ENCODE assay signal across 9 cellular contexts in genomic region chr2:26274058-26274613, GRCh38. TPM values are rescaled to one million over a fixed set of nuclear protein-coding genes. Genes with fewer than 3 reads are reported as not detected.
DNase-seq lines count a peak whose midpoint lies in the region; ATAC-seq and TF ChIP-seq lines count a peak whose summit lies in the region.
"Had no signal": no experiment of that assay in that cellular context is flagged by ENCODE, and none has a peak within 500 bp of the region (broad histone marks: within the 10 kb centered on the region; RNA-seq: fewer than 3 reads in every experiment).

No MANE protein-coding gene starts in this region.

- TF ChIP-seq RAD21 in liver (IDR thresholded peaks at IDR 0.05): peak; percentile 61 to 72

- H3K9ac ChIP-seq in liver (ENCODE audit: low read depth in 1 of 2, low read length in 2 of 2): peak overlapping the region in 1 of 2 donors; percentile 33

- H3K27ac ChIP-seq in liver (ENCODE audit: low read depth in 1 of 2, low read length in 2 of 2): peak overlapping the region; percentile 42 to 64

- no peaks in the 10 kb centered on the region for H3K27me3 ChIP-seq in liver (ENCODE audit: control insufficient read depth in 4 of 4, insufficient read depth in 4 of 4, low read length in 3 of 4)

- no peaks in the 10 kb centered on the region for H3K9me3 ChIP-seq in liver (ENCODE audit: control insufficient read depth in 4 of 4, low read length in 3 of 4)

- H3K4me3 Mint-ChIP-seq in stimulated activated naive CD8-positive, alpha-beta T cell treated with anti-CD3 and anti-CD28 coated beads, Interleukin-15, amount 100 ng/mL, for 72 hours: no peak overlapping the region
- H3K4me3 Mint-ChIP-seq in mesothelial cell of epicardium: no peak overlapping the region

- H3K27ac Mint-ChIP-seq in stimulated activated naive CD8-positive, alpha-beta T cell treated with anti-CD3 and anti-CD28 coated beads, Interleukin-15, amount 100 ng/mL, for 72 hours: no peak overlapping the region
- H3K27ac Mint-ChIP-seq in mesothelial cell of epicardium: no peak overlapping the region

- peaks cover 20% of the 10 kb centered on the region for H3K36me3 Mint-ChIP-seq in mesothelial cell of epicardium

- no peak overlapping the region for H3K4me3 ChIP-seq in liver (ENCODE audit: low read depth in 1 of 3, low read length in 3 of 3)

- TF ChIP-seq CTCF in liver (IDR thresholded peaks at IDR 0.05; ENCODE audit: low read depth, low read length, missing input control) (no peak), mesothelial cell of epicardium (IDR thresholded peaks at IDR 0.05; ENCODE audit: unreplicated experiment) (no peak)

- DNase-seq in NOMO-1 (lab: John Stamatoyannopoulos, UW; ENCODE audit: unreplicated experiment in 2 of 2): peak; percentile 2 to 6
- DNase-seq in NOMO-1 treated with dmso at 0.1 percent for 144 hours (lab: John Stamatoyannopoulos, UW; ENCODE audit: unreplicated experiment): no peak
- DNase-seq in brain pericyte (ENCODE audit: low read depth, low spot score): peak; percentile 59
- DNase-seq in inferior parietal cortex (ENCODE audit: extremely low spot score): no peak
- no peak for DNase-seq in stimulated activated naive CD8-positive, alpha-beta T cell treated with anti-CD3 and anti-CD28 coated beads, Interleukin-15, amount 100 ng/mL, for 72 hours
- no peak for DNase-seq in activated CD8-positive, alpha-beta memory T cell treated with anti-CD3 and anti-CD28 coated beads, Interleukin-2, amount 50 U/mL, for 48 hours
- DNase-seq in mesothelial cell of epicardium (ENCODE audit: low spot score in 2 of 2, unreplicated experiment in 2 of 2): no peak
- DNase-seq: mesendoderm had no signal

- no peaks in the 10 kb centered on the region for H3K9me3 Mint-ChIP-seq in stimulated activated naive CD8-positive, alpha-beta T cell treated with anti-CD3 and anti-CD28 coated beads, Interleukin-15, amount 100 ng/mL, for 72 hours
- no peaks in the 10 kb centered on the region for H3K9me3 Mint-ChIP-seq in mesothelial cell of epicardium

- no peak for ATAC-seq in stimulated activated naive CD8-positive, alpha-beta T cell treated with anti-CD3 and anti-CD28 coated beads, Interleukin-15, amount 100 ng/mL, for 72 hours

- peaks cover 1 to 25% (median 19%) of the 10 kb centered on the region in 4 donors for H3K36me3 ChIP-seq in liver (ENCODE audit: control insufficient read depth in 4 of 4, insufficient read depth in 3 of 4, low read depth in 1 of 4, low read length in 3 of 4)

- whole genome bisulfite sequencing in liver: 10% methylated on average over 5 of the region's 5 CpGs

- H3K27me3 Mint-ChIP-seq in stimulated activated naive CD8-positive, alpha-beta T cell treated with anti-CD3 and anti-CD28 coated beads, Interleukin-15, amount 100 ng/mL, for 72 hours: no peaks in the 10 kb centered on the region
- H3K27me3 Mint-ChIP-seq in mesothelial cell of epicardium (ENCODE audit: low read depth): no peaks in the 10 kb centered on the region

- peaks cover 11 to 29% (median 22%) of the 10 kb centered on the region in 4 donors for H3K4me1 ChIP-seq in liver (ENCODE audit: control insufficient read depth in 4 of 4, insufficient read depth in 4 of 4, low read length in 3 of 4)

- peaks cover 12% of the 10 kb centered on the region for H3K4me1 Mint-ChIP-seq in stimulated activated naive CD8-positive, alpha-beta T cell treated with anti-CD3 and anti-CD28 coated beads, Interleukin-15, amount 100 ng/mL, for 72 hours
- peaks cover 2% of the 10 kb centered on the region for H3K4me1 Mint-ChIP-seq in mesothelial cell of epicardium

TF ChIP-seq in liver, 16 proteins besides CTCF, POLR2A, EP300 and RAD21:
- TF ChIP-seq SP1 (IDR thresholded peaks at IDR 0.05) (peak; percentile 98), YY1 (IDR thresholded peaks at IDR 0.05) (peak; percentile 95), NR2F2 (IDR thresholded peaks at IDR 0.05) (peak; percentile 80), RXRA (IDR thresholded peaks at IDR 0.05) (peak; percentile 99), ZBTB33 (IDR thresholded peaks at IDR 0.05) (peak; percentile 95), ATF3 (IDR thresholded peaks at IDR 0.05) (peak; percentile 97), HNF4G (IDR thresholded peaks at IDR 0.05) (peak; percentile 57), FOXA2 (IDR thresholded peaks at IDR 0.05) (peak; percentile 86), EGR1 (IDR thresholded peaks at IDR 0.05; ENCODE audit: low read depth in 2 of 2) (peak; percentile 60 to 94), FOXA1 (IDR thresholded peaks at IDR 0.05) (peak; percentile 80), GABPA (IDR thresholded peaks at IDR 0.05 in 1 of 2, conservative IDR thresholded peaks at IDR 0.05 in 1 of 2) (peak in 1 of 2 donors; percentile 66), TAF1 (conservative IDR thresholded peaks at IDR 0.05) (peak; percentile 82), JUND (IDR thresholded peaks at IDR 0.05) (peak; percentile 99 to 100), HNF4A (conservative IDR thresholded peaks at IDR 0.05) (peak; percentile 87 to 93), REST (IDR thresholded peaks at IDR 0.05) (peak; percentile 90), MAX (IDR thresholded peaks at IDR 0.05) (peak; percentile 97)

RNA-seq across cellular contexts. Expression of gene HADHB, which starts 29.4 kb away (rescaled TPM):
- total RNA-seq in liver (100 to 1,000 TPM; 103 to 255 TPM), mesothelial cell of epicardium (79.4 to 85.5 TPM (median 83.2 TPM) in 3 replicates)
- 100 to 1,000 TPM; 266 to 284 TPM for polyA plus RNA-seq in liver

RNA-seq across cellular contexts. Expression of gene HADHA, which starts 29.7 kb away (rescaled TPM):
- 100 to 1,000 TPM; 101 to 276 TPM for total RNA-seq in liver
- 100 to 1,000 TPM; 126 to 191 TPM for polyA plus RNA-seq in liver
- 95.5 to 100 TPM (median 97.4 TPM) in 3 replicates for total RNA-seq in mesothelial cell of epicardium

Comparison
In these comparisons a context has a peak if more than half of its experiments do, and no peak if none do; other contexts are left out.
1. DNase-seq: peak in NOMO-1 (2 of 2) and brain pericyte (single experiment); none in NOMO-1 treated with dmso at 0.1 percent for 144 hours (single experiment), inferior parietal cortex (single experiment), stimulated activated naive CD8-positive, alpha-beta T cell treated with anti-CD3 and anti-CD28 coated beads, Interleukin-15, amount 100 ng/mL, for 72 hours (0 of 2), activated CD8-positive, alpha-beta memory T cell treated with anti-CD3 and anti-CD28 coated beads, Interleukin-2, amount 50 U/mL, for 48 hours (single experiment) and mesothelial cell of epicardium (0 of 2).